In the genomic region with DNA sequence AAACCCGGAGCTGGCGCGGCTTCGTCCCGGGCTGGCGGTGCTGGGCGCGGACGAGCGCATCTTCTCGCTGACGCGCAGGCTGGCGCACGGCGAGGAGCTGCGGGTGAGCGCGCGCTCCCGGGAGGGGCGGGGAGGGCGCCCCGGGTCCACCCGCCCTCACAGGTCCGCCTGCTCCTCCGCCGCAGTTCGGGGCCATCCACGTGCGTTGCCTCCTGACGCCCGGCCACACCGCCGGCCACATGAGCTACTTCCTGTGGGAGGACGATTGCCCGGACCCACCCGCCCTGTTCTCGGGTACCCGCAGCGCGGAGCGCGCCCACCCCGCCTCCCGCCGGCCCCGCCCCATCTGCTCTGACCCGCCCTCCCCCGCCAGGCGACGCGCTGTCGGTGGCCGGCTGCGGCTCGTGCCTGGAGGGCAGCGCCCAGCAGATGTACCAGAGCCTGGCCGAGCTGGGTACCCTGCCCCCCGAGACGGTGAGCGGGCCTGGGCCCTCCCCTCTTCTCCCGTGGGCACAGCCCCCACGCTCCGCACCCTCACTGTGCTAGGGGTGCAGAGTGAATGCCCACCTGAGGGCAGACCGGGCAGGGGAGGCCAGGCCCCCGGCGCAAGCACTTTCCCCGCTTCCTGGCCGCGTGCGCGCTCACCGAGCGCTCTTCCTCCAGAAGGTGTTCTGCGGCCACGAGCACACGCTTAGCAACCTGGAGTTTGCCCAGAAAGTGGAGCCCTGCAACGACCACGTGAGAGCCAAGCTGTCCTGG, we compare ENCODE assay signal across 8 cellular contexts. TPM values are rescaled to one million over a fixed set of nuclear protein-coding genes. Genes with fewer than 3 reads are reported as not detected.
A peak's percentile ranks its signal among the peaks of the same experiment; 100 is the strongest.
DNase-seq lines count a peak whose midpoint lies in the region; ATAC-seq lines count a peak whose summit lies in the region.

No MANE protein-coding gene starts in this region.

- ATAC-seq in CD4-positive, CD25-positive, alpha-beta regulatory T cell (ENCODE audit: low read depth in 2 of 2) = peak; percentile 54 to 57
- peak; percentile 42 for ATAC-seq in GM19467 (IDR thresholded peaks at IDR 0.05; ENCODE audit: unreplicated experiment)
- ATAC-seq in stimulated activated naive CD8-positive, alpha-beta T cell treated with anti-CD3 and anti-CD28 coated beads, Interleukin-15, Interleukin-2, amounts not matched to agents 100 U/mL and 50 U/mL, for 24 hours = peak; percentile 44

- H3K4me3 Mint-ChIP-seq in CD4-positive, CD25-positive, alpha-beta regulatory T cell = peak overlapping the region in 2 of 4 donors; percentile 62 to 69

- H3K27ac Mint-ChIP-seq in CD4-positive, CD25-positive, alpha-beta regulatory T cell = peak overlapping the region in 1 of 3 donors; percentile 38

- peak; percentile 61 to 70 (median 65) for DNase-seq in CD4-positive, CD25-positive, alpha-beta regulatory T cell
- peak; percentile 88 for DNase-seq in NCI-H2196 (lab: John Stamatoyannopoulos, UW; ENCODE audit: unreplicated experiment)
- peak; percentile 34 to 35 for DNase-seq in activated CD4-positive, alpha-beta T cell treated with anti-CD3 and anti-CD28 coated beads, Interleukin-2, amount 50 U/mL, for 4 hours
- DNase-seq in effector CD4-positive, alpha-beta T cell = peak; percentile 50
- peak; percentile 78 for DNase-seq in medulla oblongata (ENCODE audit: extremely low spot score)
- peak; percentile 78 for DNase-seq in stimulated activated naive CD8-positive, alpha-beta T cell treated with anti-CD3 and anti-CD28 coated beads, Interleukin-15, Interleukin-2, amounts not matched to agents 100 U/mL and 50 U/mL, for 24 hours
- DNase-seq in middle frontal gyrus (ENCODE audit: extremely low spot score, low spot score) = no peak

- no peaks in the 10 kb centered on the region for H3K9me3 Mint-ChIP-seq in CD4-positive, CD25-positive, alpha-beta regulatory T cell

- H3K27ac ChIP-seq in CD4-positive, CD25-positive, alpha-beta regulatory T cell (ENCODE audit: insufficient read depth, low read length, poor library complexity, severe bottlenecking) = peak overlapping the region; percentile 33

- no peaks in the 10 kb centered on the region for H3K27me3 ChIP-seq in CD4-positive, CD25-positive, alpha-beta regulatory T cell (ENCODE audit: control insufficient read depth, insufficient read depth, low read length)

- peaks cover 20% of the 10 kb centered on the region for H3K4me1 ChIP-seq in CD4-positive, CD25-positive, alpha-beta regulatory T cell (ENCODE audit: control insufficient read depth, insufficient read depth, low read length, poor library complexity, severe bottlenecking)

- H3K9me3 ChIP-seq in CD4-positive, CD25-positive, alpha-beta regulatory T cell (ENCODE audit: control insufficient read depth in 2 of 2, low read length in 2 of 2) = no peaks in the 10 kb centered on the region

- H3K4me1 Mint-ChIP-seq in CD4-positive, CD25-positive, alpha-beta regulatory T cell = peaks cover 0 to 12% (median 0%) of the 10 kb centered on the region in 4 donors

- H3K27me3 Mint-ChIP-seq in CD4-positive, CD25-positive, alpha-beta regulatory T cell = no peaks in the 10 kb centered on the region

- H3K36me3 Mint-ChIP-seq in CD4-positive, CD25-positive, alpha-beta regulatory T cell = no peaks in the 10 kb centered on the region

- peaks cover 2% of the 10 kb centered on the region for H3K36me3 ChIP-seq in CD4-positive, CD25-positive, alpha-beta regulatory T cell (ENCODE audit: control insufficient read depth, insufficient read depth, low read length)

- no peak overlapping the region for H3K4me3 ChIP-seq in CD4-positive, CD25-positive, alpha-beta regulatory T cell (ENCODE audit: low read depth, low read length)

RNA-seq across cellular contexts. Expression of a gene that starts 1.4 kb away (rescaled TPM):
- total RNA-seq in CD4-positive, CD25-positive, alpha-beta regulatory T cell = 15.6 TPM
- 1 to 10 TPM; 2.2 to 4.3 (median 3.2) TPM for polyA plus RNA-seq in CD4-positive, CD25-positive, alpha-beta regulatory T cell

RNA-seq across cellular contexts. Expression of a gene that starts 2.1 kb away (rescaled TPM):
- 2.5 TPM for total RNA-seq in CD4-positive, CD25-positive, alpha-beta regulatory T cell
- under 1 TPM; 0.37 to 0.70 (median 0.43) TPM for polyA plus RNA-seq in CD4-positive, CD25-positive, alpha-beta regulatory T cell

RNA-seq across cellular contexts. Expression of a gene that starts 7.4 kb away (rescaled TPM):
- 13.6 TPM for total RNA-seq in CD4-positive, CD25-positive, alpha-beta regulatory T cell
- 10 to 100 TPM; 60.3 to 85.9 (median 64.4) TPM for polyA plus RNA-seq in CD4-positive, CD25-positive, alpha-beta regulatory T cell

RNA-seq across cellular contexts. Expression of a gene that starts 12.5 kb away (rescaled TPM):
- total RNA-seq in CD4-positive, CD25-positive, alpha-beta regulatory T cell = 42.6 TPM
- polyA plus RNA-seq in CD4-positive, CD25-positive, alpha-beta regulatory T cell = 10 to 100 TPM; 17.2 to 26.6 (median 19.7) TPM

RNA-seq across cellular contexts. Expression of a gene that starts 13.4 kb away (rescaled TPM):
- total RNA-seq in CD4-positive, CD25-positive, alpha-beta regulatory T cell = 4.6 TPM
- 10 to 100 TPM; 14.3 to 24.1 (median 17.7) TPM for polyA plus RNA-seq in CD4-positive, CD25-positive, alpha-beta regulatory T cell
